In genomic region chr11:1390603-1391164, GRCh38 we compare ENCODE assay signal across 8 cellular contexts. TPM values are rescaled to one million over a fixed set of nuclear protein-coding genes. Genes with fewer than 3 reads are reported as not detected.
DNase-seq lines count a peak whose midpoint lies in the region; ATAC-seq, FAIRE-seq and TF ChIP-seq lines count a peak whose summit lies in the region.

No MANE protein-coding gene starts in this region.

- DNase-seq in NCI-H748 (lab: John Stamatoyannopoulos, UW; ENCODE audit: unreplicated experiment): peak; percentile 51
- DNase-seq in NCI-H748 treated with DMSO at 0.1 percent for 48 hours (lab: John Stamatoyannopoulos, UW): no peak
- DNase-seq in spleen: peak; percentile 83
- no peak for DNase-seq in NK-92 treated with Interleukin-12 subunit alpha and Interleukin-12 subunit beta, amount 100 ng/mL, for 24 hours (lab: John Stamatoyannopoulos, UW)
- no peak for DNase-seq in NCI-H1436 (lab: John Stamatoyannopoulos, UW)
- no peak for DNase-seq in urothelium cell line (ENCODE audit: low spot score)

- no peak for TF ChIP-seq POLR2A in spleen (IDR thresholded peaks at IDR 0.05)

- peaks cover 2% of the 10 kb centered on the region for H3K4me1 ChIP-seq in iPS-15b (ENCODE audit: control insufficient read depth, insufficient read depth, low read length)
- peaks cover 6 to 25% (median 15%) of the 10 kb centered on the region in 6 donors for H3K4me1 ChIP-seq in spleen

- no peak overlapping the region for H3K27ac ChIP-seq in spleen

- H3K4me3 Mint-ChIP-seq in activated T-helper 17 cell treated with anti-CD3 and anti-CD28 coated beads, Interleukin-2, amount 50 U/mL, for 72 hours: peak overlapping the region; percentile 19

- H3K4me1 Mint-ChIP-seq in activated T-helper 17 cell treated with anti-CD3 and anti-CD28 coated beads, Interleukin-2, amount 50 U/mL, for 72 hours: no peaks in the 10 kb centered on the region

- H3K9me3 ChIP-seq in iPS-15b (ENCODE audit: control insufficient read depth, insufficient read depth, low read length) (no peaks in the 10 kb centered on the region), spleen (no peaks in the 10 kb centered on the region)

- peaks cover 15% of the 10 kb centered on the region for H3K27me3 Mint-ChIP-seq in activated T-helper 17 cell treated with anti-CD3 and anti-CD28 coated beads, Interleukin-2, amount 50 U/mL, for 72 hours

- H3K9ac ChIP-seq in iPS-15b (ENCODE audit: low read depth, low read length): peak overlapping the region; percentile 47

- FAIRE-seq in urothelium cell line (lab: Jason Lieb, UNC): no peak

- peaks cover 2% of the 10 kb centered on the region for H3K27me3 ChIP-seq in iPS-15b (ENCODE audit: control insufficient read depth, insufficient read depth, low read length)
- peaks cover 7 to 69% (median 39%) of the 10 kb centered on the region in 7 donors for H3K27me3 ChIP-seq in spleen (replicated peaks in 1 of 7)

- no peaks in the 10 kb centered on the region for H3K36me3 Mint-ChIP-seq in activated T-helper 17 cell treated with anti-CD3 and anti-CD28 coated beads, Interleukin-2, amount 50 U/mL, for 72 hours (ENCODE audit: low read depth)

- H3K36me3 ChIP-seq in iPS-15b (ENCODE audit: control insufficient read depth, insufficient read depth, low read length) (no peaks in the 10 kb centered on the region), spleen (no peaks in the 10 kb centered on the region)

- H3K27ac Mint-ChIP-seq in activated T-helper 17 cell treated with anti-CD3 and anti-CD28 coated beads, Interleukin-2, amount 50 U/mL, for 72 hours: no peak overlapping the region

- TF ChIP-seq CTCF in spleen (IDR thresholded peaks at IDR 0.05 in 8 of 11, conservative IDR thresholded peaks at IDR 0.05 in 3 of 11): peak in 1 of 11 experiments; percentile 8

- ATAC-seq in activated T-helper 17 cell treated with anti-CD3 and anti-CD28 coated beads, Interleukin-2, amount 50 U/mL, for 72 hours (replicated peaks): no peak

- 2 to 4% (median 3%) methylated on average over 29 to 66 of the region's 66 CpGs; no CpG with 5 or more reads in 1 of the 5 donors for WGBS in spleen, 5 donors

- H3K4me3 ChIP-seq in iPS-15b (ENCODE audit: low read depth, low read length) (peak overlapping the region; percentile 56), spleen (peak overlapping the region in 1 of 8 donors; percentile 80)

- H3K9me3 Mint-ChIP-seq in activated T-helper 17 cell treated with anti-CD3 and anti-CD28 coated beads, Interleukin-2, amount 50 U/mL, for 72 hours: no peaks in the 10 kb centered on the region

- intact Hi-C loops in spleen (cut with DNase I; ENCODE audit: low total_unique reads): no loop called here

RNA-seq across cellular contexts. Expression of gene BRSK2, which starts 0.9 kb away (rescaled TPM):
- total RNA-seq in activated T-helper 17 cell treated with anti-CD3 and anti-CD28 coated beads, Interleukin-2, amount 50 U/mL, for 72 hours: 1 to 10 TPM in 1 of 2 donors, under 1 TPM in 1; 0.09 to 3.3 TPM
- under 1 TPM; 0.26 to 0.77 (median 0.47) TPM for total RNA-seq in spleen
- 1 to 10 TPM in 1 of 3 donors, under 1 TPM in 2; 0.17 to 1.5 (median 0.32) TPM for polyA plus RNA-seq in spleen

Comparison
In these comparisons a context has a peak if more than half of its experiments do, and no peak if none do; other contexts are left out.
1. DNase-seq: peak in NCI-H748 (single experiment) and spleen (single experiment); none in NCI-H748 treated with DMSO at 0.1 percent for 48 hours (single experiment), NK-92 treated with Interleukin-12 subunit alpha and Interleukin-12 subunit beta, amount 100 ng/mL, for 24 hours (single experiment), NCI-H1436 (single experiment) and urothelium cell line (single experiment).